Comparison of ENCODE assay signal across 8 cellular contexts in the genomic region with DNA sequence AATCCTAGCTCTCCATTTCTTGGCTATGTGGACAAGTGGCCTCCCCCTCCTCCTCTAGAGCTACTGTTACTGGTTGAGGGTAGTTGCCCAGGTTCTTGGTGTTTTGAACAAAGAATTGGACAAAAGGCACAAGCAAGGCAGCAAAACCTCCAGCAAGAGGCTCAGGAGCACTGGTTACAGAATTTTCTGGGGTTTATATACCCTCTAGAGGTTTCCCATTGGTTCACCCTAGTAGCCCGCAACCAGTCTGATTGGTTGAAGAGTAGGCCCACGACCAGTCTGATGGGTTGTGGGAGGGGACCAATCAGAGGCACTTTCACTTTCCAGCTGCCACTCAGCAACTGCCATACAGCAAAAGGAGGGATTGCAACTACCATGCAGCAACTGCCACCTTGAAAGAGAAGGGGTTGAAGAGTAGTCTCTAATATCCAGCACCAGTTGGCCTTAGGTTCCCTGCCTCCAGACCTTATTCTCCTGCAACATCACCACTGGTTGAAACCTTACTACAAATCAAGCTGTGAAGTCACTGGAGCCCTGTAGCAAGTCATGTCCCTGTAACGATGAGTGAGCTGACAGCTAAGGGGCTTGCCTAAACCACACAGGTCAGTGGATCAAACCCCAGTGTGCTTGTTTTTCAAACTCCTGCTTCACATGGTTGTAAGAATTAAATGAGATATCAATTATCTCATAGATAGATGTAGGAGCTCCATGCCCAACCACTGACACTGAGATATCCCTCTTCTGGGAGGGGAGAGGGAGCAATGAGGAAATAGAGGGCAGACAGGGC. TPM values are rescaled to one million over a fixed set of nuclear protein-coding genes. Genes with fewer than 3 reads are reported as not detected.
DNase-seq lines count a peak whose midpoint lies in the region; ATAC-seq and TF ChIP-seq lines count a peak whose summit lies in the region.

No MANE protein-coding gene starts in this region.

- no peak overlapping the region for H3K9ac ChIP-seq in H9 (ENCODE audit: extremely low read depth, insufficient read length, low read length)

- no peak overlapping the region for H3K18ac ChIP-seq in H9 (ENCODE audit: insufficient read length, low read depth, low read length)

- no peak overlapping the region for H3K27ac ChIP-seq in H9 (ENCODE audit: insufficient read length, low read depth, low read length)
- no peak overlapping the region for H3K27ac ChIP-seq in RWPE1

- H3T11ph ChIP-seq in H9 (ENCODE audit: low read length), result no peak overlapping the region

- peaks cover 4% of the 10 kb centered on the region for H3K4me1 ChIP-seq in H9 (ENCODE audit: insufficient read depth, low read length)

- CTCF ChIA-PET in RWPE1 (lab: Yijun Ruan, JAX), result interaction anchor here (0.8 kb wide), 1 partner anchor 169 kb away, joined by 3 read pairs; no protein-coding TSS in a partner anchor

- no peaks in the 10 kb centered on the region for H3K27me3 ChIP-seq in H9 (ENCODE audit: insufficient read depth, low read length)

- H2BK15ac ChIP-seq in H9 (ENCODE audit: low read depth, low read length), result no peak overlapping the region

- peak; percentile 78 for DNase-seq in EH (ENCODE audit: low read depth)
- peak; percentile 80 for DNase-seq in H9
- DNase-seq in RWPE1 (ENCODE audit: low spot score), result peak; percentile 44
- no peak for DNase-seq in glutamatergic neuron
- DNase-seq in NCI-H2081 treated with DMSO at 0.1 percent for 48 hours (lab: John Stamatoyannopoulos, UW), result no peak
- DNase-seq in HPDE6-E6E7 (ENCODE audit: extremely low spot score), result no peak
- no peak for DNase-seq in ureter (ENCODE audit: low spot score)

- H4K20me1 ChIP-seq in H9 (ENCODE audit: control insufficient read depth, insufficient read depth, insufficient read length), result peaks cover 6% of the 10 kb centered on the region

- H3K4me3 Mint-ChIP-seq in H9 (no peak overlapping the region; a peak in 1 of 5 replicates), glutamatergic neuron (ENCODE audit: unreplicated experiment) (no peak overlapping the region)

- H3K4ac ChIP-seq in H9 (ENCODE audit: low read depth, low read length), result no peak overlapping the region

- peak overlapping the region; percentile 35 for H3K4me2 ChIP-seq in H9 (ENCODE audit: insufficient read depth, insufficient read length, low read length)

- no peak overlapping the region for H2AK5ac ChIP-seq in H9 (ENCODE audit: insufficient read length, low read length)

- WGBS in H9 (ENCODE audit: extremely low coverage, insufficient read length, low lambda C conversion rate), result no CpG with 5 or more reads among the region's 3 CpGs

- H4K8ac ChIP-seq in H9 (replicated peaks; ENCODE audit: insufficient read length, low read depth, low read length), result no peak overlapping the region

- H3K9me3 Mint-ChIP-seq in H9 (no peaks in the 10 kb centered on the region; a peak in 1 of 5 replicates), glutamatergic neuron (ENCODE audit: unreplicated experiment) (peaks cover 4% of the 10 kb centered on the region)

- no peak overlapping the region for H4K91ac ChIP-seq in H9 (ENCODE audit: insufficient read length, low read depth, low read length)

- H3K36me3 Mint-ChIP-seq in H9 (ENCODE audit: insufficient read depth in 1 of 3, low read depth in 3 of 3) (peaks cover 0 to 2% (median 0%) of the 10 kb centered on the region in 3 experiments; a peak in 1 of 7 replicates), glutamatergic neuron (ENCODE audit: unreplicated experiment) (no peaks in the 10 kb centered on the region)

- H3K27me3 Mint-ChIP-seq in H9 (ENCODE audit: low read depth), result peaks cover 2% of the 10 kb centered on the region
- peaks cover 10% of the 10 kb centered on the region for H3K27me3 Mint-ChIP-seq in glutamatergic neuron (ENCODE audit: unreplicated experiment)

- no peak overlapping the region for H2AFZ ChIP-seq in H9 (ENCODE audit: low read length)

- H2BK120ac ChIP-seq in H9 (ENCODE audit: low read depth, low read length, poor library complexity, severe bottlenecking), result no peak overlapping the region

- POLR2A ChIA-PET in RWPE1 (lab: Yijun Ruan, JAX; ENCODE audit: low non-redundant PET), result no interaction called here

- no peak overlapping the region for H3K56ac ChIP-seq in H9 (ENCODE audit: insufficient read length, low read depth, low read length)

- H2BK20ac ChIP-seq in H9 (ENCODE audit: low read depth, low read length, poor library complexity, severe bottlenecking), result no peak overlapping the region

- peaks cover 17% of the 10 kb centered on the region for H3K23me2 ChIP-seq in H9 (ENCODE audit: insufficient read length, low read depth, low read length, poor library complexity, severe bottlenecking)

- H2BK5ac ChIP-seq in H9 (ENCODE audit: insufficient read length, low read length), result no peak overlapping the region

- H4K5ac ChIP-seq in H9 (ENCODE audit: insufficient read length, low read depth, low read length), result no peak overlapping the region

- H3K4me1 Mint-ChIP-seq in H9, result peaks cover 33 to 53% of the 10 kb centered on the region in 2 experiments
- peaks cover 5% of the 10 kb centered on the region for H3K4me1 Mint-ChIP-seq in glutamatergic neuron (ENCODE audit: low read depth, unreplicated experiment)

- H3K23ac ChIP-seq in H9 (ENCODE audit: insufficient read length, low read depth, low read length), result no peak overlapping the region

- H3K27ac Mint-ChIP-seq in H9, result no peak overlapping the region
- H3K27ac Mint-ChIP-seq in glutamatergic neuron (ENCODE audit: unreplicated experiment), result peak overlapping the region; percentile 15

- TF ChIP-seq CTCF in H9 (conservative IDR thresholded peaks at IDR 0.05) (no peak), RWPE1 (conservative IDR thresholded peaks at IDR 0.05; ENCODE audit: low read depth) (no peak), glutamatergic neuron (IDR thresholded peaks at IDR 0.05; ENCODE audit: partially characterized antibody, unreplicated experiment) (no peak)

- no peaks in the 10 kb centered on the region for H3K9me3 ChIP-seq in H9 (ENCODE audit: control insufficient read depth, low read depth, low read length)

- H3K79me2 ChIP-seq in H9 (ENCODE audit: insufficient read depth, low read length), result peaks cover 11% of the 10 kb centered on the region; the same call in 1 of the 2 replicates

- H2BK12ac ChIP-seq in H9 (ENCODE audit: insufficient read length, low read depth, low read length), result no peak overlapping the region

- no peak for ATAC-seq in HG03025 (IDR thresholded peaks at IDR 0.05; ENCODE audit: low FRiP score, unreplicated experiment)

- no peak overlapping the region for H3K14ac ChIP-seq in H9 (ENCODE audit: insufficient read depth, low read length)

- H3K79me1 ChIP-seq in H9 (ENCODE audit: insufficient read depth, low read depth, low read length, poor library complexity, severe bottlenecking), result no peaks in the 10 kb centered on the region

RNA-seq across cellular contexts. Expression of gene C15orf39, which starts 2.9 kb away (rescaled TPM):
- total RNA-seq in H9 (2021), result 45.6 and 48.7 TPM in 2 replicates
- 9.0 TPM for total RNA-seq in glutamatergic neuron (ENCODE audit: unreplicated experiment)
- 32.7 TPM for total RNA-seq in ureter

RNA-seq across cellular contexts. Expression of gene GOLGA6C, which starts 59.4 kb away (rescaled TPM):
- total RNA-seq in H9 (2021) (not detected in 2 replicates), glutamatergic neuron (ENCODE audit: unreplicated experiment) (not detected), ureter (not detected)

Comparison
In these comparisons a context has a peak if more than half of its experiments do, and no peak if none do; other contexts are left out.
1. DNase-seq: peak in EH (single experiment), H9 (single experiment) and RWPE1 (single experiment); none in glutamatergic neuron (single experiment), NCI-H2081 treated with DMSO at 0.1 percent for 48 hours (single experiment), HPDE6-E6E7 (single experiment) and ureter (single experiment).